Comparison of ENCODE assay signal across 19 cellular contexts in genomic region chr7:44112231-44112996, GRCh38. TPM values are rescaled to one million over a fixed set of nuclear protein-coding genes. Genes with fewer than 3 reads are reported as not detected.
A peak's percentile ranks its signal among the peaks of the same experiment; 100 is the strongest.
DNase-seq lines count a peak whose midpoint lies in the region; ATAC-seq, FAIRE-seq and TF ChIP-seq lines count a peak whose summit lies in the region.
"Had no signal": no experiment of that assay in that cellular context is flagged by ENCODE, and none has a peak within 500 bp of the region (broad histone marks: within the 10 kb centered on the region; RNA-seq: fewer than 3 reads in every experiment).

No MANE protein-coding gene starts in this region.

- H3K9ac ChIP-seq in HepG2 (ENCODE audit: insufficient read depth, low read depth, low read length) (no peak overlapping the region), GM23248 (no peak overlapping the region)

- no peaks in the 10 kb centered on the region for H3K9me2 ChIP-seq in GM23248 (ENCODE audit: insufficient read depth)

- no peak for TF ChIP-seq RAD21 in HepG2 (CRISPR knock-in tag; IDR thresholded peaks at IDR 0.05)

- ATAC-seq in HepG2, result no peak
- no peak for ATAC-seq in HG02610 (IDR thresholded peaks at IDR 0.05; ENCODE audit: unreplicated experiment)

- H3K79me2 ChIP-seq in HepG2 (ENCODE audit: insufficient read depth, low read length) (no peaks in the 10 kb centered on the region), GM23248 (ENCODE audit: insufficient read depth) (peaks cover 5% of the 10 kb centered on the region)

- H3K27ac Mint-ChIP-seq in Calu3 (ENCODE audit: unreplicated experiment), result peak overlapping the region; percentile 27
- H3K27ac Mint-ChIP-seq: activated CD4-positive, alpha-beta memory T cell treated with anti-CD3 and anti-CD28 coated beads, Interleukin-2, amount 10 ng/mL, durations not matched to agents 7 days and 5 days; CD14-positive monocyte had no signal

- H3K4me1 Mint-ChIP-seq in Calu3 (ENCODE audit: low read depth, unreplicated experiment), result no peaks in the 10 kb centered on the region
- H3K4me1 Mint-ChIP-seq: activated CD4-positive, alpha-beta memory T cell treated with anti-CD3 and anti-CD28 coated beads, Interleukin-2, amount 10 ng/mL, durations not matched to agents 7 days and 5 days; CD14-positive monocyte had no signal

- no peaks in the 10 kb centered on the region for H3F3A ChIP-seq in GM23248 (ENCODE audit: insufficient read depth)

- intact Hi-C loops in Calu3 (cut with micrococcal nuclease; ENCODE audit: unreplicated experiment), result no loop called here
- intact Hi-C loops in HepG2 (cut with micrococcal nuclease; ENCODE audit: unreplicated experiment), result no loop called here

- H3K27ac ChIP-seq in RWPE1 (0 out of 2 replicates have a peak overlapping the region, but pooled peaks have one; percentile 3), HepG2 (ENCODE audit: extremely low read length, insufficient read depth, low read length) (no peak overlapping the region), GM23248 (no peak overlapping the region)
- H3K27ac ChIP-seq: psoas muscle, tibial nerve had no signal

- WGBS in HepG2 (ENCODE audit: low lambda C conversion rate), result 64% methylated on average over 20 of the region's 41 CpGs
- 75 to 77% methylated on average over 34 to 41 of the region's 41 CpGs for WGBS in GM23248 (ENCODE audit: low coverage in 1 of 2, low lambda C conversion rate in 2 of 2, missing lambda C conversion rate in 2 of 2), 2 experiments

- H3K4me2 ChIP-seq in HepG2 (ENCODE audit: low read depth, low read length) (no peak overlapping the region), GM23248 (ENCODE audit: unreplicated experiment) (no peak overlapping the region)

- TF ChIP-seq POLR2A in HepG2 (IDR thresholded peaks at IDR 0.05; ENCODE audit: insufficient read depth in 1 of 2, low read depth in 2 of 2, low read length in 2 of 2), result no peak

- in situ Hi-C loops in HepG2 (cut with HindIII; ENCODE audit: extremely low pct_ligation_motif_present, low pct_unique_long_range_greater_than_20kb), result no loop called here
- in situ Hi-C loops in ACHN (cut with HindIII; ENCODE audit: low pct_ligation_motif_present, low pct_unique_long_range_greater_than_20kb, low sequenced_read_pairs), result no loop called here
- in situ Hi-C loops in GM23248 (cut with MboI), result no loop called here

- H3K4me1 ChIP-seq in HepG2 (ENCODE audit: insufficient read depth, low read length) (no peaks in the 10 kb centered on the region), GM23248 (ENCODE audit: insufficient read depth) (no peaks in the 10 kb centered on the region)

- H3K36me3 ChIP-seq in HepG2 (replicated peaks in 1 of 2; ENCODE audit: control insufficient read depth in 1 of 2, insufficient read depth in 2 of 2, low read length in 2 of 2) (peaks cover 10 to 19% of the 10 kb centered on the region in 2 experiments; a peak in 4 of 5 replicates), GM23248 (ENCODE audit: low read depth) (no peaks in the 10 kb centered on the region)

- H3K27me3 Mint-ChIP-seq in Calu3 (ENCODE audit: unreplicated experiment), result peaks cover 50% of the 10 kb centered on the region
- H3K27me3 Mint-ChIP-seq: activated CD4-positive, alpha-beta memory T cell treated with anti-CD3 and anti-CD28 coated beads, Interleukin-2, amount 10 ng/mL, durations not matched to agents 7 days and 5 days; naive B cell had no signal

- no peak overlapping the region for H3K4me3 ChIP-seq in HepG2 (replicated peaks in 1 of 3; ENCODE audit: insufficient read depth in 1 of 3, low read depth in 2 of 3, low read length in 3 of 3)
- no peak overlapping the region for H3K4me3 ChIP-seq in GM23248
- H3K4me3 ChIP-seq: psoas muscle, tibial nerve had no signal

- FAIRE-seq in HepG2 (lab: Jason Lieb, UNC), result no peak

- peak overlapping the region; percentile 65 for H3K4me3 Mint-ChIP-seq in Calu3 (ENCODE audit: low read depth, unreplicated experiment)
- H3K4me3 Mint-ChIP-seq: activated CD4-positive, alpha-beta memory T cell treated with anti-CD3 and anti-CD28 coated beads, Interleukin-2, amount 10 ng/mL, durations not matched to agents 7 days and 5 days; CD14-positive monocyte; naive B cell had no signal

- TF ChIP-seq CTCF in Calu3 (IDR thresholded peaks at IDR 0.05; ENCODE audit: unreplicated experiment) (no peak), RWPE1 (conservative IDR thresholded peaks at IDR 0.05; ENCODE audit: low read depth) (no peak), HepG2 (CRISPR knock-in tag; IDR thresholded peaks at IDR 0.05) (no peak)

- H3K27me3 ChIP-seq in HepG2 (ENCODE audit: control insufficient read depth in 1 of 2, insufficient read depth in 2 of 2, low read length in 2 of 2) (peaks cover 3 to 15% of the 10 kb centered on the region in 2 experiments; a peak in 3 of 5 replicates), GM23248 (replicated peaks; ENCODE audit: insufficient read depth) (no peaks in the 10 kb centered on the region)
- H3K27me3 ChIP-seq: tibial nerve had no signal

- no TSS peak for BruUV-seq in Calu3 (replicated peaks; lab: Mats Ljungman, UMichigan)
- no TSS peak for BruUV-seq in HepG2 (replicated peaks; lab: Mats Ljungman, UMichigan)

- CTCF ChIA-PET in Calu3 (lab: Charles Lee), result interaction anchor here (0.6 to 1.5 kb wide), 3 partner anchors 40 to 59 kb away, joined by 3 to 4 read pairs (median 3); no protein-coding TSS in a partner anchor
- CTCF ChIA-PET in RWPE1 (lab: Yijun Ruan, JAX), result interaction anchor here (1.2 to 1.3 kb wide), 2 partner anchors 129 to 448 kb away, joined by 3 to 7 read pairs; no protein-coding TSS in a partner anchor
- CTCF ChIA-PET in HepG2 (lab: Yijun Ruan, JAX; ENCODE audit: low intra/inter-chr PET ratio, low total read pairs), result no interaction called here

- H3K9me3 ChIP-seq in HepG2 (ENCODE audit: low read length) (no peaks in the 10 kb centered on the region), GM23248 (ENCODE audit: low read depth) (no peaks in the 10 kb centered on the region)
- H3K9me3 ChIP-seq: psoas muscle, tibial nerve had no signal

- POLR2A ChIA-PET in RWPE1 (lab: Yijun Ruan, JAX; ENCODE audit: low non-redundant PET) (no interaction called here), HepG2 (lab: Yijun Ruan, JAX) (no interaction called here)

- DNase-seq in Calu3, result peak; percentile 67
- peak; percentile 51 for DNase-seq in Daoy (ENCODE audit: low read depth)
- DNase-seq in RWPE1 (ENCODE audit: low spot score), result no peak
- no peak for DNase-seq in HepG2 (ENCODE audit: low spot score)
- no peak for DNase-seq in NCI-H2081 treated with DMSO at 0.1 percent for 48 hours (lab: John Stamatoyannopoulos, UW)
- no peak for DNase-seq in ACHN
- DNase-seq in GM23248, result no peak
- DNase-seq: activated CD4-positive, alpha-beta memory T cell treated with anti-CD3 and anti-CD28 coated beads, Interleukin-2, amount 10 ng/mL, durations not matched to agents 7 days and 5 days; activated gamma-delta T cell; GF-D8; hippocampal formation; naive B cell; NCI-H69 had no signal

- H2AFZ ChIP-seq in HepG2 (ENCODE audit: low read length), result no peak overlapping the region
- H2AFZ ChIP-seq in GM23248, result no peak overlapping the region

- H3K36me3 Mint-ChIP-seq in Calu3 (ENCODE audit: insufficient read depth, unreplicated experiment), result peaks cover 48% of the 10 kb centered on the region
- H3K36me3 Mint-ChIP-seq: naive B cell had no signal

- H3K9me3 Mint-ChIP-seq in Calu3 (ENCODE audit: low read depth, unreplicated experiment), result no peaks in the 10 kb centered on the region
- H3K9me3 Mint-ChIP-seq: activated CD4-positive, alpha-beta memory T cell treated with anti-CD3 and anti-CD28 coated beads, Interleukin-2, amount 10 ng/mL, durations not matched to agents 7 days and 5 days; naive B cell had no signal

- H4K20me1 ChIP-seq in HepG2 (ENCODE audit: insufficient read depth, low read length), result no peaks in the 10 kb centered on the region
- H4K20me1 ChIP-seq in GM23248 (ENCODE audit: insufficient read depth), result no peaks in the 10 kb centered on the region

- TF ChIP-seq EP300 in HepG2 (IDR thresholded peaks at IDR 0.05; ENCODE audit: low read depth in 2 of 2, low read length in 2 of 2) (no peak), HepG2 (CRISPR knock-in tag; IDR thresholded peaks at IDR 0.05; ENCODE audit: borderline replicate concordance) (no peak)

RNA-seq across cellular contexts. Expression of gene AEBP1, which starts 8.3 kb away (rescaled TPM):
- total RNA-seq in Calu3 (2022) (not detected in 2 replicates), HepG2 (2016; rRNA removed; fragmentation: Illumina TruSeq; extraction: Trizol) (0.22 TPM in 1 of 2 replicates, not detected in the other)
- total RNA-seq in Daoy (2014; rRNA removed; shearing (Covaris generic)), result not detected in 2 replicates
- total RNA-seq in HepG2 (2016; cell fraction: cytosol; rRNA removed; fragmentation: Illumina TruSeq; extraction: Trizol; ENCODE audit: low read depth), result not detected in 2 replicates
- 0.04 TPM in 1 of 2 replicates, not detected in the other for total RNA-seq in HepG2 (2016; cell fraction: insoluble cytoplasmic fraction; rRNA removed; fragmentation: Illumina TruSeq; extraction: Trizol)
- total RNA-seq in HepG2 (2016; cell fraction: membrane; rRNA removed; fragmentation: Illumina TruSeq; extraction: Trizol), result not detected in 2 replicates
- total RNA-seq in HepG2 (2016; cell fraction: nucleus; rRNA removed; fragmentation: Illumina TruSeq; extraction: Trizol), result not detected in 2 replicates
- polyA plus RNA-seq in HepG2 (2011; rRNA removed) (0.55 and 0.81 TPM in 2 replicates), GM23248 (2016; fragmentation: Nextera tagmentation; extraction: Ambion mirVana) (46.6 and 47.0 TPM in 2 replicates)
- 0.15 and 0.27 TPM in 2 replicates for polyA plus RNA-seq in HepG2 (2011; cell fraction: cytosol; rRNA removed)
- polyA plus RNA-seq in HepG2 (2011; cell fraction: nucleus; rRNA removed), result 6.7 and 6.8 TPM in 2 replicates
- polyA plus RNA-seq in HepG2 (2012), result 0.96 and 1.3 TPM in 2 replicates
- polyA plus RNA-seq in HepG2 (2016; cell fraction: cytosol; fragmentation: Illumina TruSeq; extraction: Trizol; ENCODE audit: low read depth), result not detected in 2 replicates
- not detected in 2 replicates for polyA plus RNA-seq in HepG2 (2016; cell fraction: insoluble cytoplasmic fraction; fragmentation: Illumina TruSeq; extraction: Trizol; ENCODE audit: low read depth)
- polyA plus RNA-seq in HepG2 (2016; cell fraction: membrane; fragmentation: Illumina TruSeq; extraction: Trizol; ENCODE audit: low read depth), result not detected in 2 replicates
- polyA plus RNA-seq in HepG2 (2016; cell fraction: nucleus; fragmentation: Illumina TruSeq; extraction: Trizol; ENCODE audit: insufficient read depth, low read depth), result 0.29 and 0.89 TPM in 2 replicates
- polyA minus RNA-seq in HepG2 (2011; rRNA and poly(A)+ RNA removed; ENCODE audit: low replicate concordance), result 0.14 TPM in 1 of 2 replicates, not detected in the other
- 0.18 and 0.79 TPM in 2 replicates for polyA minus RNA-seq in HepG2 (2011; cell fraction: cytosol; rRNA and poly(A)+ RNA removed)
- 0.37 and 0.64 TPM in 2 replicates for polyA minus RNA-seq in HepG2 (2011; cell fraction: nucleus; rRNA and poly(A)+ RNA removed)
- total RNA-seq in GM23248 (2014; rRNA removed; shearing (Covaris generic)), result 53.0 and 63.2 TPM in 2 replicates
- polyA plus RNA-seq: CD14-positive monocyte had no signal

RNA-seq across cellular contexts. Expression of gene POLD2, which starts 10.9 kb away (rescaled TPM):
- 237 and 246 TPM in 2 replicates for total RNA-seq in Calu3 (2022)
- total RNA-seq in Daoy (2014; rRNA removed; shearing (Covaris generic)), result 177 and 204 TPM in 2 replicates
- 87.6 and 98.8 TPM in 2 replicates for total RNA-seq in HepG2 (2016; rRNA removed; fragmentation: Illumina TruSeq; extraction: Trizol)
- 118 and 152 TPM in 2 replicates for total RNA-seq in HepG2 (2016; cell fraction: cytosol; rRNA removed; fragmentation: Illumina TruSeq; extraction: Trizol; ENCODE audit: low read depth)
- 74.7 and 95.4 TPM in 2 replicates for total RNA-seq in HepG2 (2016; cell fraction: insoluble cytoplasmic fraction; rRNA removed; fragmentation: Illumina TruSeq; extraction: Trizol)
- 139 and 187 TPM in 2 replicates for total RNA-seq in HepG2 (2016; cell fraction: membrane; rRNA removed; fragmentation: Illumina TruSeq; extraction: Trizol)
- total RNA-seq in HepG2 (2016; cell fraction: nucleus; rRNA removed; fragmentation: Illumina TruSeq; extraction: Trizol), result 49.1 and 55.1 TPM in 2 replicates
- polyA plus RNA-seq in HepG2 (2011; rRNA removed), result 86.7 and 95.1 TPM in 2 replicates
- 65.5 and 120 TPM in 2 replicates for polyA plus RNA-seq in HepG2 (2011; cell fraction: cytosol; rRNA removed)
- polyA plus RNA-seq in HepG2 (2011; cell fraction: nucleus; rRNA removed), result 88.2 and 88.7 TPM in 2 replicates
- polyA plus RNA-seq in HepG2 (2012), result 64.0 and 65.2 TPM in 2 replicates
- 134 and 181 TPM in 2 replicates for polyA plus RNA-seq in HepG2 (2016; cell fraction: cytosol; fragmentation: Illumina TruSeq; extraction: Trizol; ENCODE audit: low read depth)
- polyA plus RNA-seq in HepG2 (2016; cell fraction: insoluble cytoplasmic fraction; fragmentation: Illumina TruSeq; extraction: Trizol; ENCODE audit: low read depth), result 104 and 131 TPM in 2 replicates
- 176 and 207 TPM in 2 replicates for polyA plus RNA-seq in HepG2 (2016; cell fraction: membrane; fragmentation: Illumina TruSeq; extraction: Trizol; ENCODE audit: low read depth)
- 104 and 121 TPM in 2 replicates for polyA plus RNA-seq in HepG2 (2016; cell fraction: nucleus; fragmentation: Illumina TruSeq; extraction: Trizol; ENCODE audit: insufficient read depth, low read depth)
- 82.4 and 267 TPM in 2 replicates for polyA minus RNA-seq in HepG2 (2011; rRNA and poly(A)+ RNA removed; ENCODE audit: low replicate concordance)
- 16.1 and 23.4 TPM in 2 replicates for polyA minus RNA-seq in HepG2 (2011; cell fraction: cytosol; rRNA and poly(A)+ RNA removed)
- polyA minus RNA-seq in HepG2 (2011; cell fraction: nucleus; rRNA and poly(A)+ RNA removed), result 22.9 TPM in 2 replicates
- 100 and 107 TPM in 2 replicates for total RNA-seq in GM23248 (2014; rRNA removed; shearing (Covaris generic))
- 164 and 166 TPM in 2 replicates for polyA plus RNA-seq in GM23248 (2016; fragmentation: Nextera tagmentation; extraction: Ambion mirVana)

RNA-seq across cellular contexts. Expression of gene MYL7, which starts 28.7 kb away (rescaled TPM):
- total RNA-seq in Calu3 (2022) (not detected in 2 replicates), HepG2 (2016; rRNA removed; fragmentation: Illumina TruSeq; extraction: Trizol) (1.7 and 1.8 TPM in 2 replicates)
- not detected in 2 replicates for total RNA-seq in Daoy (2014; rRNA removed; shearing (Covaris generic))
- 0.62 TPM in 1 of 2 replicates, not detected in the other for total RNA-seq in HepG2 (2016; cell fraction: cytosol; rRNA removed; fragmentation: Illumina TruSeq; extraction: Trizol; ENCODE audit: low read depth)
- 0.56 and 1.0 TPM in 2 replicates for total RNA-seq in HepG2 (2016; cell fraction: insoluble cytoplasmic fraction; rRNA removed; fragmentation: Illumina TruSeq; extraction: Trizol)
- 0.34 TPM in 1 of 2 replicates, not detected in the other for total RNA-seq in HepG2 (2016; cell fraction: membrane; rRNA removed; fragmentation: Illumina TruSeq; extraction: Trizol)
- total RNA-seq in HepG2 (2016; cell fraction: nucleus; rRNA removed; fragmentation: Illumina TruSeq; extraction: Trizol), result not detected in 2 replicates
- polyA plus RNA-seq in HepG2 (2011; rRNA removed) (not detected in 2 replicates), GM23248 (2016; fragmentation: Nextera tagmentation; extraction: Ambion mirVana) (1.7 TPM in 1 of 2 replicates, not detected in the other)
- polyA plus RNA-seq in HepG2 (2011; cell fraction: cytosol; rRNA removed), result 0.18 TPM in 1 of 2 replicates, not detected in the other
- polyA plus RNA-seq in HepG2 (2011; cell fraction: nucleus; rRNA removed), result 1.1 TPM in 1 of 2 replicates, not detected in the other
- not detected in 2 replicates for polyA plus RNA-seq in HepG2 (2012)
- polyA plus RNA-seq in HepG2 (2016; cell fraction: cytosol; fragmentation: Illumina TruSeq; extraction: Trizol; ENCODE audit: low read depth), result 0.51 TPM in 1 of 2 replicates, not detected in the other
- polyA plus RNA-seq in HepG2 (2016; cell fraction: insoluble cytoplasmic fraction; fragmentation: Illumina TruSeq; extraction: Trizol; ENCODE audit: low read depth), result 1.1 and 2.1 TPM in 2 replicates
- not detected in 2 replicates for polyA plus RNA-seq in HepG2 (2016; cell fraction: membrane; fragmentation: Illumina TruSeq; extraction: Trizol; ENCODE audit: low read depth)
- polyA plus RNA-seq in HepG2 (2016; cell fraction: nucleus; fragmentation: Illumina TruSeq; extraction: Trizol; ENCODE audit: insufficient read depth, low read depth), result not detected in 2 replicates
- polyA minus RNA-seq in HepG2 (2011; rRNA and poly(A)+ RNA removed; ENCODE audit: low replicate concordance), result not detected in 2 replicates
- polyA minus RNA-seq in HepG2 (2011; cell fraction: cytosol; rRNA and poly(A)+ RNA removed), result not detected in 2 replicates
- polyA minus RNA-seq in HepG2 (2011; cell fraction: nucleus; rRNA and poly(A)+ RNA removed), result not detected in 2 replicates
- total RNA-seq in GM23248 (2014; rRNA removed; shearing (Covaris generic)), result not detected in 2 replicates
- total RNA-seq: activated CD4-positive, alpha-beta memory T cell treated with anti-CD3 and anti-CD28 coated beads, Interleukin-2, amount 10 ng/mL, durations not matched to agents 7 days and 5 days; dermis microvascular lymphatic vessel endothelial cell; liver; tibial nerve had no signal
- polyA plus RNA-seq: CD14-positive monocyte, liver had no signal

RNA-seq across cellular contexts. Expression of gene POLM, which starts 30.1 kb away (rescaled TPM):
- 44.2 and 57.9 TPM in 2 replicates for total RNA-seq in Calu3 (2022)
- 16.2 and 24.1 TPM in 2 replicates for total RNA-seq in Daoy (2014; rRNA removed; shearing (Covaris generic))
- 2.4 and 5.2 TPM in 2 replicates for total RNA-seq in HepG2 (2016; rRNA removed; fragmentation: Illumina TruSeq; extraction: Trizol)
- 1.4 and 2.1 TPM in 2 replicates for total RNA-seq in HepG2 (2016; cell fraction: cytosol; rRNA removed; fragmentation: Illumina TruSeq; extraction: Trizol; ENCODE audit: low read depth)
- total RNA-seq in HepG2 (2016; cell fraction: insoluble cytoplasmic fraction; rRNA removed; fragmentation: Illumina TruSeq; extraction: Trizol), result 2.6 and 4.6 TPM in 2 replicates
- total RNA-seq in HepG2 (2016; cell fraction: membrane; rRNA removed; fragmentation: Illumina TruSeq; extraction: Trizol), result 2.7 and 2.8 TPM in 2 replicates
- total RNA-seq in HepG2 (2016; cell fraction: nucleus; rRNA removed; fragmentation: Illumina TruSeq; extraction: Trizol), result 7.3 and 9.5 TPM in 2 replicates
- polyA plus RNA-seq in HepG2 (2011; rRNA removed), result 5.4 and 6.6 TPM in 2 replicates
- 2.2 and 3.1 TPM in 2 replicates for polyA plus RNA-seq in HepG2 (2011; cell fraction: cytosol; rRNA removed)
- 30.4 and 31.3 TPM in 2 replicates for polyA plus RNA-seq in HepG2 (2011; cell fraction: nucleus; rRNA removed)
- 4.0 and 4.2 TPM in 2 replicates for polyA plus RNA-seq in HepG2 (2012)
- 1.0 and 1.4 TPM in 2 replicates for polyA plus RNA-seq in HepG2 (2016; cell fraction: cytosol; fragmentation: Illumina TruSeq; extraction: Trizol; ENCODE audit: low read depth)
- 1.9 and 2.4 TPM in 2 replicates for polyA plus RNA-seq in HepG2 (2016; cell fraction: insoluble cytoplasmic fraction; fragmentation: Illumina TruSeq; extraction: Trizol; ENCODE audit: low read depth)
- 1.9 and 2.2 TPM in 2 replicates for polyA plus RNA-seq in HepG2 (2016; cell fraction: membrane; fragmentation: Illumina TruSeq; extraction: Trizol; ENCODE audit: low read depth)
- polyA plus RNA-seq in HepG2 (2016; cell fraction: nucleus; fragmentation: Illumina TruSeq; extraction: Trizol; ENCODE audit: insufficient read depth, low read depth), result 20.1 and 20.6 TPM in 2 replicates
- polyA minus RNA-seq in HepG2 (2011; rRNA and poly(A)+ RNA removed; ENCODE audit: low replicate concordance), result 11.8 and 14.8 TPM in 2 replicates
- polyA minus RNA-seq in HepG2 (2011; cell fraction: cytosol; rRNA and poly(A)+ RNA removed), result 3.9 and 5.2 TPM in 2 replicates
- polyA minus RNA-seq in HepG2 (2011; cell fraction: nucleus; rRNA and poly(A)+ RNA removed), result 17.9 and 18.9 TPM in 2 replicates
- 13.9 and 20.3 TPM in 2 replicates for total RNA-seq in GM23248 (2014; rRNA removed; shearing (Covaris generic))
- polyA plus RNA-seq in GM23248 (2016; fragmentation: Nextera tagmentation; extraction: Ambion mirVana), result 10.7 and 12.9 TPM in 2 replicates

RNA-seq across cellular contexts. Expression of gene PGAM2, which starts 47.0 kb away (rescaled TPM):
- 0.87 TPM in 1 of 2 replicates, not detected in the other for total RNA-seq in Calu3 (2022)
- 0.39 TPM in 1 of 2 replicates, not detected in the other for total RNA-seq in Daoy (2014; rRNA removed; shearing (Covaris generic))
- 0.22 TPM in 1 of 2 replicates, not detected in the other for total RNA-seq in HepG2 (2016; rRNA removed; fragmentation: Illumina TruSeq; extraction: Trizol)
- not detected in 2 replicates for total RNA-seq in HepG2 (2016; cell fraction: cytosol; rRNA removed; fragmentation: Illumina TruSeq; extraction: Trizol; ENCODE audit: low read depth)
- total RNA-seq in HepG2 (2016; cell fraction: insoluble cytoplasmic fraction; rRNA removed; fragmentation: Illumina TruSeq; extraction: Trizol), result not detected in 2 replicates
- total RNA-seq in HepG2 (2016; cell fraction: membrane; rRNA removed; fragmentation: Illumina TruSeq; extraction: Trizol), result not detected in 2 replicates
- total RNA-seq in HepG2 (2016; cell fraction: nucleus; rRNA removed; fragmentation: Illumina TruSeq; extraction: Trizol), result not detected in 2 replicates
- polyA plus RNA-seq in HepG2 (2011; rRNA removed), result 0.18 TPM in 1 of 2 replicates, not detected in the other
- 0.13 TPM in 1 of 2 replicates, not detected in the other for polyA plus RNA-seq in HepG2 (2011; cell fraction: cytosol; rRNA removed)
- polyA plus RNA-seq in HepG2 (2011; cell fraction: nucleus; rRNA removed), result 1.5 and 1.9 TPM in 2 replicates
- 0.35 and 0.49 TPM in 2 replicates for polyA plus RNA-seq in HepG2 (2012)
- not detected in 2 replicates for polyA plus RNA-seq in HepG2 (2016; cell fraction: cytosol; fragmentation: Illumina TruSeq; extraction: Trizol; ENCODE audit: low read depth)
- not detected in 2 replicates for polyA plus RNA-seq in HepG2 (2016; cell fraction: insoluble cytoplasmic fraction; fragmentation: Illumina TruSeq; extraction: Trizol; ENCODE audit: low read depth)
- not detected in 2 replicates for polyA plus RNA-seq in HepG2 (2016; cell fraction: membrane; fragmentation: Illumina TruSeq; extraction: Trizol; ENCODE audit: low read depth)
- polyA plus RNA-seq in HepG2 (2016; cell fraction: nucleus; fragmentation: Illumina TruSeq; extraction: Trizol; ENCODE audit: insufficient read depth, low read depth), result not detected in 2 replicates
- 0.19 and 0.24 TPM in 2 replicates for polyA minus RNA-seq in HepG2 (2011; rRNA and poly(A)+ RNA removed; ENCODE audit: low replicate concordance)
- not detected in 2 replicates for polyA minus RNA-seq in HepG2 (2011; cell fraction: cytosol; rRNA and poly(A)+ RNA removed)
- polyA minus RNA-seq in HepG2 (2011; cell fraction: nucleus; rRNA and poly(A)+ RNA removed), result 0.62 and 0.90 TPM in 2 replicates
- total RNA-seq in GM23248 (2014; rRNA removed; shearing (Covaris generic)), result not detected in 2 replicates
- polyA plus RNA-seq in GM23248 (2016; fragmentation: Nextera tagmentation; extraction: Ambion mirVana), result not detected in 2 replicates
- total RNA-seq: dermis microvascular lymphatic vessel endothelial cell had no signal
- polyA plus RNA-seq: CD14-positive monocyte had no signal

Comparison
In these comparisons a context has a peak if more than half of its experiments do, and no peak if none do; other contexts are left out.
1. DNase-seq: peak in Calu3 (single experiment) and Daoy (single experiment); none in RWPE1 (single experiment), HepG2 (single experiment), NCI-H2081 treated with DMSO at 0.1 percent for 48 hours (single experiment), ACHN (single experiment) and GM23248 (single experiment).
2. RNA of gene AEBP1, which starts 8.3 kb away (total RNA-seq): 53.0 to 63.2 TPM in GM23248; 0.04 to 0.22 TPM in HepG2, not detected in Calu3 and not detected in Daoy; every median in the first group is over 10 times any median in the second.